In the genomic region with DNA sequence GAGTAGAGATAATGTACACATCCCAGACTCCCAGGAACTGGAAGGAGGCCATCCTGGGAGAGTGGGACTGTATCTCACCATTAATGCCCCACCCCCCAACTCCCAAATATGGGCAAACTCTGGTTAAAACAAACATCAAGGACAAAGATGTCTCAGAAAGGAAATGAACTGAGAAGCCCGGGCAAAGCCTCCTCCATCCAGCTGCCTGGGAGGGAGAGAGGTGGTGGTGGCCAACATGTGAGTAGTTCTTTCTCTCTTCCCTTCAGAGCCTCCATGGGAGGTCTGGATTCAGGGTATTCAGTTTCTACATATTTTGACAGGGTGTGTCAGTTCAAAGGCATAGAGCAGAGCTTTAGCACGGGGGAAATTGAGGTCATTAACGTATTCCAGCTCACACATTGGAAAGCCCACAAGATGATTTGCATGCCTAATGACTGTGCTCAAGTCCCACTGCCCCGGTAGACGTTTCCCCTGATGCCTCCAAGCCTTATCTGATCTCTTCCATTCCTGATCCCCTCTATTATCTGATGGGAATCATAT, we compare ENCODE assay signal across 14 cellular contexts.
"Had no signal": no experiment of that assay in that cellular context is flagged by ENCODE, and none has a peak within 500 bp of the region (broad histone marks: within the 10 kb centered on the region; RNA-seq: fewer than 3 reads in every experiment).

No MANE protein-coding gene starts in this region.

- H3K4me3 Mint-ChIP-seq: activated CD8-positive, alpha-beta memory T cell treated with anti-CD3 and anti-CD28 coated beads, Interleukin-2, amount 10 ng/mL, durations not matched to agents 7 days and 5 days; activated naive CD8-positive, alpha-beta T cell; activated T-cell treated with anti-CD3 and anti-CD28 coated beads, Interleukin-2, amount 50 U/mL, for 24 hours; neural crest cell had no signal

- ATAC-seq: activated CD8-positive, alpha-beta memory T cell treated with anti-CD3 and anti-CD28 coated beads, Interleukin-2, amount 10 ng/mL, durations not matched to agents 7 days and 5 days; left ventricle myocardium superior had no signal

- H3K4me3 ChIP-seq: breast epithelium, ovary, stomach had no signal

- DNase-seq: activated CD4-positive, alpha-beta T cell treated with anti-CD3 and anti-CD28 coated beads, Interleukin-2, amount 50 U/mL, for 4 hours; activated CD4-positive, CD25-positive, alpha-beta regulatory T cell treated with anti-CD3 and anti-CD28 coated beads, Interleukin-2, amount 50 U/mL, for 72 hours; activated CD8-positive, alpha-beta memory T cell treated with anti-CD3 and anti-CD28 coated beads, Interleukin-2, amount 10 ng/mL, durations not matched to agents 7 days and 5 days; activated effector memory CD4-positive, alpha-beta T cell treated with Interleukin-2 at 50 U/mL for 16 hours; activated T-cell treated with anti-CD3 and anti-CD28 coated beads, Interleukin-2, amount 50 U/mL, for 24 hours; amygdala; dermis blood vessel endothelial cell; left ventricle myocardium superior; ovary; stimulated activated CD4-positive, alpha-beta T cell treated with anti-CD3 and anti-CD28 coated beads, Interleukin-4, amount 100 ng/mL, for 4 hours; stomach had no signal

- H3K27me3 Mint-ChIP-seq: activated CD8-positive, alpha-beta memory T cell treated with anti-CD3 and anti-CD28 coated beads, Interleukin-2, amount 10 ng/mL, durations not matched to agents 7 days and 5 days; activated naive CD8-positive, alpha-beta T cell; activated T-cell treated with anti-CD3 and anti-CD28 coated beads, Interleukin-2, amount 50 U/mL, for 24 hours had no signal

- H3K36me3 ChIP-seq: breast epithelium, ovary, stomach had no signal

- H3K9me3 ChIP-seq: breast epithelium, ovary, stomach had no signal

- H3K27me3 ChIP-seq: breast epithelium, ovary, stomach had no signal

- H3K27ac Mint-ChIP-seq: activated CD8-positive, alpha-beta memory T cell treated with anti-CD3 and anti-CD28 coated beads, Interleukin-2, amount 10 ng/mL, durations not matched to agents 7 days and 5 days; activated naive CD8-positive, alpha-beta T cell; activated T-cell treated with anti-CD3 and anti-CD28 coated beads, Interleukin-2, amount 50 U/mL, for 24 hours had no signal

- H3K27ac ChIP-seq: breast epithelium, ovary, stomach had no signal

- H3K4me1 ChIP-seq: breast epithelium, stomach had no signal
